ENCODE assay signal across 8 cellular contexts in the genomic region with DNA sequence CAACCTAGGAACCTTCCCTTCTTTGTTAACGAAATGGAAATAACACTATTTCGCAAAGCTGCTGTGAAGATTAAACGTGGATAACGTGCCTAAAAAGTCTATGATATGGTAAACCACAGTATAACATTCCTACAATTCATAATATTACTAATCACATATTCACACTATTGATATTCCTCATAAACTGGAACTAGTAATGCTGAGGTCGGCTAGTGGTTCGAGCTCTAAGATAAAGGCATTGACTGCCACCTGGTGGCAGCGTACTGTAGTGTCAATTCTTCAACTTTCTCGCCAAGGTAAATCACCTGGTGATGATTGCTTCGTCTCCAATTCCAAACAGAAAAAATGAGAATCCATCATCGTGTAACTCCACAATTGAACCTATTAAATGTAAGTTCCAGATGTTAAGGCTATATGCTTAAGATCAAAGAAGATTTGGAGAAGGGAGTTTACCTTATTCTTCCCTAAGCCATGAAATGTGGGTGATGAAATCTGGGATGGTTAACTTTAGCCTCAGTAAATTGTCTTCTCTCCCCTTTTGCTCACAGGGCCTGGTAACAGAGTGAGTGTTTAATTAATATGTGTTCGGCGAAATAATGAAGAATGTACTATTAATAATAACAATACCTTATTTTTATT.
A peak's percentile ranks its signal among the peaks of the same experiment; 100 is the strongest.
DNase-seq lines count a peak whose midpoint lies in the region; ATAC-seq and TF ChIP-seq lines count a peak whose summit lies in the region.

No MANE protein-coding gene starts in this region.

- peak; percentile 44 for DNase-seq in AG20443 (ENCODE audit: low spot score)
- DNase-seq in GM10266 (ENCODE audit: extremely low spot score) = no peak
- DNase-seq in NCI-H526 (lab: John Stamatoyannopoulos, UW) = peak; percentile 33 to 84
- peak; percentile 30 to 78 for DNase-seq in T47D (ENCODE audit: low read depth in 1 of 2, low spot score in 1 of 2)
- no peak for DNase-seq in lower lobe of right lung
- DNase-seq in DMS79 (lab: John Stamatoyannopoulos, UW) = no peak
- no peak for DNase-seq in activated gamma-delta T cell treated with Interleukin-2 at 50 U/mL for 16 hours

- H3K4me3 ChIP-seq in lower lobe of right lung = no peak overlapping the region

- peak; percentile 79 for ATAC-seq in HG03060 (IDR thresholded peaks at IDR 0.05; ENCODE audit: low read depth, unreplicated experiment)
- no peak for ATAC-seq in lower lobe of right lung

- H3K27ac ChIP-seq in lower lobe of right lung = no peak overlapping the region

- intact Hi-C loops in lower lobe of right lung (cut with DNase I) = no loop called here

- H3K4me1 ChIP-seq in lower lobe of right lung = no peaks in the 10 kb centered on the region

- no peaks in the 10 kb centered on the region for H3K36me3 ChIP-seq in lower lobe of right lung

- H3K27me3 ChIP-seq in lower lobe of right lung (ENCODE audit: low read depth) = no peaks in the 10 kb centered on the region

- no peaks in the 10 kb centered on the region for H3K9me3 ChIP-seq in lower lobe of right lung

- TF ChIP-seq CTCF in GM10266 (IDR thresholded peaks at IDR 0.05; ENCODE audit: control insufficient read depth, insufficient read depth, low read depth, missing control alignments) (peak; percentile 59), lower lobe of right lung (IDR thresholded peaks at IDR 0.05) (peak; percentile 53)

- in situ Hi-C loops in T47D (cut with HindIII; ENCODE audit: low pct_unique_long_range_greater_than_20kb, low sequenced_read_pairs) = no loop called here

Comparison
In these comparisons a context has a peak if more than half of its experiments do, and no peak if none do; other contexts are left out.
1. DNase-seq: peak in AG20443 (single experiment), NCI-H526 (2 of 2) and T47D (2 of 2); none in GM10266 (single experiment), lower lobe of right lung (single experiment), DMS79 (single experiment) and activated gamma-delta T cell treated with Interleukin-2 at 50 U/mL for 16 hours (single experiment).